Comparison of ENCODE assay signal across 24 cellular contexts in genomic region chr20:35967979-35968640, GRCh38.
"Had no signal": no experiment of that assay in that cellular context is flagged by ENCODE, and none has a peak within 500 bp of the region (broad histone marks: within the 10 kb centered on the region; RNA-seq: fewer than 3 reads in every experiment).

TSS of gene CNBD2 (plus strand) at chr20:35968590. CDS start at chr20:35968763, 173 bp downstream.

- H3K27me3 Mint-ChIP-seq: activated T-helper 17 cell treated with anti-CD3 and anti-CD28 coated beads, Interleukin-2, amount 50 U/mL, for 72 hours had no signal

- ATAC-seq: activated CD8-positive, alpha-beta memory T cell treated with anti-CD3 and anti-CD28 coated beads, Interleukin-2, amount 10 ng/mL, durations not matched to agents 7 days and 5 days; activated T-helper 17 cell treated with anti-CD3 and anti-CD28 coated beads, Interleukin-2, amount 50 U/mL, for 72 hours; body of pancreas had no signal

- H2AFZ ChIP-seq: hepatocyte had no signal

- H3K27me3 ChIP-seq: body of pancreas, dorsolateral prefrontal cortex, hepatocyte, tibial artery had no signal

- DNase-seq: activated CD4-positive, alpha-beta memory T cell treated with anti-CD3 and anti-CD28 coated beads, Interleukin-2, amount 10 ng/mL, durations not matched to agents 7 days and 5 days; activated CD4-positive, alpha-beta T cell treated with anti-CD3 and anti-CD28 coated beads for 48 hours; activated CD4-positive, CD25-positive, alpha-beta regulatory T cell; activated CD8-positive, alpha-beta memory T cell treated with anti-CD3 and anti-CD28 coated beads, Interleukin-2, amount 10 ng/mL, durations not matched to agents 7 days and 5 days; activated naive CD4-positive, alpha-beta T cell treated with Interleukin-2 at 50 U/mL for 16 hours; activated naive CD8-positive, alpha-beta T cell treated with anti-CD3 and anti-CD28 coated beads, Interleukin-2, amount 10 ng/mL, durations not matched to agents 7 days and 5 days; activated T-cell treated with anti-CD3 and anti-CD28 coated beads, Interleukin-2, amount 50 U/mL, for 1 hour; body of pancreas; caudate nucleus; dorsolateral prefrontal cortex; left cardiac atrium; mesenchymal stem cell; occipital lobe; posterior cingulate gyrus; retina; stimulated activated CD4-positive, alpha-beta T cell treated with anti-CD3 and anti-CD28 coated beads, Interleukin-12 subunit alpha, Interleukin-12 subunit beta, amount 100 ng/mL, for 4 hours; stimulated activated CD4-positive, alpha-beta T cell treated with anti-CD3 and anti-CD28 coated beads, Interleukin-1b, Interleukin-23, amount 100 ng/mL, for 48 hours; stimulated activated CD8-positive, alpha-beta memory T cell treated with anti-CD3 and anti-CD28 coated beads, Interleukin-4, amount 100 ng/mL, for 48 hours; stimulated activated naive CD4-positive, alpha-beta T cell; T-helper 9 cell; tibial artery had no signal

- H3K27ac Mint-ChIP-seq: activated CD4-positive, alpha-beta memory T cell treated with anti-CD3 and anti-CD28 coated beads, Interleukin-2, amount 10 ng/mL, durations not matched to agents 7 days and 5 days; activated CD8-positive, alpha-beta memory T cell treated with anti-CD3 and anti-CD28 coated beads, Interleukin-2, amount 10 ng/mL, durations not matched to agents 7 days and 5 days; activated naive CD8-positive, alpha-beta T cell treated with anti-CD3 and anti-CD28 coated beads, Interleukin-2, amount 10 ng/mL, durations not matched to agents 7 days and 5 days; activated T-helper 17 cell treated with anti-CD3 and anti-CD28 coated beads, Interleukin-2, amount 50 U/mL, for 72 hours; nephron had no signal

- H3K9me3 ChIP-seq: body of pancreas, tibial artery had no signal

- H3K36me3 ChIP-seq: tibial artery had no signal

- H3K4me3 Mint-ChIP-seq: activated CD4-positive, alpha-beta memory T cell treated with anti-CD3 and anti-CD28 coated beads, Interleukin-2, amount 10 ng/mL, durations not matched to agents 7 days and 5 days; activated CD8-positive, alpha-beta memory T cell treated with anti-CD3 and anti-CD28 coated beads, Interleukin-2, amount 10 ng/mL, durations not matched to agents 7 days and 5 days; activated naive CD8-positive, alpha-beta T cell treated with anti-CD3 and anti-CD28 coated beads, Interleukin-2, amount 10 ng/mL, durations not matched to agents 7 days and 5 days; activated T-helper 17 cell treated with anti-CD3 and anti-CD28 coated beads, Interleukin-2, amount 50 U/mL, for 72 hours; nephron had no signal

- H3K4me1 Mint-ChIP-seq: activated T-helper 17 cell treated with anti-CD3 and anti-CD28 coated beads, Interleukin-2, amount 50 U/mL, for 72 hours; nephron had no signal

- H3K79me2 ChIP-seq: hepatocyte had no signal

- H3K27ac ChIP-seq: body of pancreas, dorsolateral prefrontal cortex, hepatocyte, tibial artery had no signal

- H3K4me1 ChIP-seq: body of pancreas, tibial artery had no signal

- H3K4me2 ChIP-seq: hepatocyte had no signal

- H3K36me3 Mint-ChIP-seq: activated CD8-positive, alpha-beta memory T cell treated with anti-CD3 and anti-CD28 coated beads, Interleukin-2, amount 10 ng/mL, durations not matched to agents 7 days and 5 days; activated naive CD8-positive, alpha-beta T cell treated with anti-CD3 and anti-CD28 coated beads, Interleukin-2, amount 10 ng/mL, durations not matched to agents 7 days and 5 days had no signal

- H3K9me3 Mint-ChIP-seq: activated CD4-positive, alpha-beta memory T cell treated with anti-CD3 and anti-CD28 coated beads, Interleukin-2, amount 10 ng/mL, durations not matched to agents 7 days and 5 days; activated naive CD8-positive, alpha-beta T cell treated with anti-CD3 and anti-CD28 coated beads, Interleukin-2, amount 10 ng/mL, durations not matched to agents 7 days and 5 days; activated T-helper 17 cell treated with anti-CD3 and anti-CD28 coated beads, Interleukin-2, amount 50 U/mL, for 72 hours; nephron had no signal

- H3K4me3 ChIP-seq: body of pancreas, dorsolateral prefrontal cortex, hepatocyte, tibial artery had no signal
